9 cellular contexts compared by ENCODE assay signal in the genomic region with DNA sequence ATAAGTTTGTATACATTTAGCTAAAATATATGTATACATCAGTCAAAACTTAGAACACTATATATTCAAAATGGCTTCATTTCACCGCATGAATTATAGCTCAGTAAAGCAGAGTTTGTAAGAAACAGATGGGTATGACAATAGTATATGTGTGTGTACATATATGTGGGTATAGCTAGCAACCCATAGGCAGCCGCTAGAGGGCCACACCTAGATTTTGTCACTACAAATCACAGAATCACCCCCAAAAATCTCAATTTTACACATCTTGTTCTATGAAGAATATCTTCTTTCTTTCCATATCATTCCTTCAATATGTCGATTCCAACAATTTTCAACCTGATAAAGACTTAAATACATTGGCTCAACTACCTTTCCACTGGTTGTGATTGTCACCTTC.
DNase-seq lines count a peak whose midpoint lies in the region; ATAC-seq and TF ChIP-seq lines count a peak whose summit lies in the region.
"Had no signal": no experiment of that assay in that cellular context is flagged by ENCODE, and none has a peak within 500 bp of the region (broad histone marks: within the 10 kb centered on the region; RNA-seq: fewer than 3 reads in every experiment).

No MANE protein-coding gene starts in this region.

- H3K27ac Mint-ChIP-seq in HFFc6 (no peak overlapping the region), glutamatergic neuron (ENCODE audit: unreplicated experiment) (no peak overlapping the region)
- no peak overlapping the region for H3K27ac Mint-ChIP-seq in stimulated activated memory B cell treated with anti-CD40 and anti-IgM and Interleukin-4, amounts not matched to agents 10 μg/mL and 1 μg/mL and 100 μg/mL, for 72 hours

- H3K36me3 Mint-ChIP-seq in HFFc6 (ENCODE audit: low read depth), result no peaks in the 10 kb centered on the region
- H3K36me3 Mint-ChIP-seq in glutamatergic neuron (ENCODE audit: unreplicated experiment), result no peaks in the 10 kb centered on the region
- H3K36me3 Mint-ChIP-seq in stimulated activated memory B cell treated with anti-CD40 and anti-IgM and Interleukin-4, amounts not matched to agents 10 μg/mL and 1 μg/mL and 100 μg/mL, for 72 hours, result no peaks in the 10 kb centered on the region

- H3K4me3 Mint-ChIP-seq in HFFc6, result no peak overlapping the region
- H3K4me3 Mint-ChIP-seq in glutamatergic neuron (ENCODE audit: unreplicated experiment), result no peak overlapping the region
- no peak overlapping the region for H3K4me3 Mint-ChIP-seq in stimulated activated memory B cell treated with anti-CD40 and anti-IgM and Interleukin-4, amounts not matched to agents 10 μg/mL and 1 μg/mL and 100 μg/mL, for 72 hours

- peak; percentile 61 for TF ChIP-seq CTCF in HFFc6 (IDR thresholded peaks at IDR 0.05)
- TF ChIP-seq CTCF in glutamatergic neuron (IDR thresholded peaks at IDR 0.05; ENCODE audit: partially characterized antibody, unreplicated experiment), result peak; percentile 47

- peak; percentile 87 for ATAC-seq in GM18519 (IDR thresholded peaks at IDR 0.05; ENCODE audit: low FRiP score, unreplicated experiment)
- no peak for ATAC-seq in stimulated activated memory B cell treated with anti-CD40 and anti-IgM and Interleukin-4, amounts not matched to agents 10 μg/mL and 1 μg/mL and 100 μg/mL, for 72 hours

- H3K9me3 Mint-ChIP-seq in HFFc6 (peaks cover 36% of the 10 kb centered on the region), glutamatergic neuron (ENCODE audit: unreplicated experiment) (no peaks in the 10 kb centered on the region)
- H3K9me3 Mint-ChIP-seq in stimulated activated memory B cell treated with anti-CD40 and anti-IgM and Interleukin-4, amounts not matched to agents 10 μg/mL and 1 μg/mL and 100 μg/mL, for 72 hours, result peaks cover 12% of the 10 kb centered on the region

- H3K27me3 Mint-ChIP-seq in HFFc6 (ENCODE audit: insufficient read depth) (no peaks in the 10 kb centered on the region), glutamatergic neuron (ENCODE audit: unreplicated experiment) (no peaks in the 10 kb centered on the region)
- H3K27me3 Mint-ChIP-seq in stimulated activated memory B cell treated with anti-CD40 and anti-IgM and Interleukin-4, amounts not matched to agents 10 μg/mL and 1 μg/mL and 100 μg/mL, for 72 hours, result no peaks in the 10 kb centered on the region

- DNase-seq in HFFc6 (no peak), NCI-H69 (lab: John Stamatoyannopoulos, UW) (peak; percentile 13), glutamatergic neuron (peak; percentile 15), hippocampal formation (lab: John Stamatoyannopoulos, UW) (no peak), NCI-H1092 treated with DMSO at 0.1 percent for 48 hours (lab: John Stamatoyannopoulos, UW) (no peak)
- no peak for DNase-seq in activated CD4-positive, CD25-positive, alpha-beta regulatory T cell treated with anti-CD3 and anti-CD28 coated beads, Interleukin-2, amount 50 U/mL, for 72 hours
- DNase-seq: NCI-H1436 treated with DMSO at 0.1 percent for 48 hours had no signal

- H3K4me1 Mint-ChIP-seq in HFFc6 (ENCODE audit: low read depth), result no peaks in the 10 kb centered on the region
- no peaks in the 10 kb centered on the region for H3K4me1 Mint-ChIP-seq in glutamatergic neuron (ENCODE audit: low read depth, unreplicated experiment)
- H3K4me1 Mint-ChIP-seq in stimulated activated memory B cell treated with anti-CD40 and anti-IgM and Interleukin-4, amounts not matched to agents 10 μg/mL and 1 μg/mL and 100 μg/mL, for 72 hours, result no peaks in the 10 kb centered on the region

Comparison
In these comparisons a context has a peak if more than half of its experiments do, and no peak if none do; other contexts are left out.
1. DNase-seq: peak in NCI-H69 (single experiment) and glutamatergic neuron (single experiment); none in HFFc6 (single experiment), activated CD4-positive, CD25-positive, alpha-beta regulatory T cell treated with anti-CD3 and anti-CD28 coated beads, Interleukin-2, amount 50 U/mL, for 72 hours (single experiment), hippocampal formation (0 of 2) and NCI-H1092 treated with DMSO at 0.1 percent for 48 hours (single experiment).